Comparison of ENCODE assay signal across 24 cellular contexts in genomic region chr7:54409917-54410316, GRCh38.
"Had no signal": no experiment of that assay in that cellular context is flagged by ENCODE, and none has a peak within 500 bp of the region (broad histone marks: within the 10 kb centered on the region; RNA-seq: fewer than 3 reads in every experiment).

No MANE protein-coding gene starts in this region.

- H3K4me1 Mint-ChIP-seq: memory B cell; stimulated activated naive B cell treated with anti-CD40 and anti-IgM and Interleukin-4, amounts not matched to agents 10 μg/mL and 1 μg/mL and 100 μg/mL, for 72 hours had no signal

- H3K4me3 ChIP-seq: left lung, mucosa of descending colon, psoas muscle, sigmoid colon, spleen, stomach, testis, thyroid gland, transverse colon, upper lobe of right lung had no signal

- H2AFZ ChIP-seq: parathyroid adenoma had no signal

- H3K27ac ChIP-seq: left lung, parathyroid adenoma, psoas muscle, sigmoid colon, spleen, stomach, testis, thyroid gland, transverse colon, upper lobe of right lung had no signal

- H3K27ac Mint-ChIP-seq: memory B cell; naive thymus-derived CD4-positive, alpha-beta T cell; natural killer cell treated with Interleukin-12 subunit alpha and Interleukin-12 subunit beta and Interleukin-15 and Interleukin-18, amount 100 ng/mL, for 72 hours; stimulated activated naive B cell treated with anti-CD40 and anti-IgM and Interleukin-4, amounts not matched to agents 10 μg/mL and 1 μg/mL and 100 μg/mL, for 72 hours had no signal

- H3K4me1 ChIP-seq: left lung, parathyroid adenoma, psoas muscle, sigmoid colon, spleen, stomach, testis, thyroid gland, transverse colon, upper lobe of right lung had no signal

- H3K36me3 Mint-ChIP-seq: memory B cell; naive thymus-derived CD4-positive, alpha-beta T cell; stimulated activated naive B cell treated with anti-CD40 and anti-IgM and Interleukin-4, amounts not matched to agents 10 μg/mL and 1 μg/mL and 100 μg/mL, for 72 hours had no signal

- H3K9ac ChIP-seq: parathyroid adenoma had no signal

- H3K36me3 ChIP-seq: left lung, sigmoid colon, spleen, stomach, thyroid gland, transverse colon, upper lobe of right lung had no signal

- ATAC-seq: left colon; left lung; mucosa of descending colon; naive thymus-derived CD4-positive, alpha-beta T cell; natural killer cell treated with Interleukin-12 subunit alpha and Interleukin-12 subunit beta and Interleukin-15 and Interleukin-18, amount 100 ng/mL, for 72 hours; psoas muscle; stimulated activated naive B cell treated with anti-CD40 and anti-IgM and Interleukin-4, amounts not matched to agents 10 μg/mL and 1 μg/mL and 100 μg/mL, for 72 hours; stimulated activated naive CD8-positive, alpha-beta T cell treated with anti-CD3 and anti-CD28 coated beads, Interleukin-15, Interleukin-2, amounts not matched to agents 100 U/mL and 50 U/mL, for 24 hours; upper lobe of right lung had no signal

- H3K4me3 Mint-ChIP-seq: memory B cell; naive thymus-derived CD4-positive, alpha-beta T cell; natural killer cell treated with Interleukin-12 subunit alpha and Interleukin-12 subunit beta and Interleukin-15 and Interleukin-18, amount 100 ng/mL, for 72 hours; stimulated activated naive B cell treated with anti-CD40 and anti-IgM and Interleukin-4, amounts not matched to agents 10 μg/mL and 1 μg/mL and 100 μg/mL, for 72 hours had no signal

- H3K27me3 ChIP-seq: left lung, sigmoid colon, spleen, stomach, testis, thyroid gland, transverse colon, upper lobe of right lung had no signal

- DNase-seq: head of caudate nucleus; hippocampal formation; kidney glomerular epithelial cell; left colon; midbrain; mucosa of descending colon; naive thymus-derived CD4-positive, alpha-beta T cell; nucleus accumbens; psoas muscle; sigmoid colon; small intestine; spleen; stimulated activated CD4-positive, alpha-beta T cell treated with anti-CD3 and anti-CD28 coated beads, Interleukin-2, amount 100 ng/mL, for 48 hours; stimulated activated naive B cell treated with anti-CD40 and anti-IgM and Interleukin-4, amounts not matched to agents 10 μg/mL and 1 μg/mL and 100 μg/mL, for 72 hours; stimulated activated naive CD8-positive, alpha-beta T cell treated with anti-CD3 and anti-CD28 coated beads, Interleukin-15, Interleukin-2, amounts not matched to agents 100 U/mL and 50 U/mL, for 24 hours; stomach; testis; thyroid gland; transverse colon; upper lobe of right lung had no signal

- H3K9me3 ChIP-seq: testis, thyroid gland had no signal

- H3K27me3 Mint-ChIP-seq: memory B cell; naive thymus-derived CD4-positive, alpha-beta T cell; natural killer cell treated with Interleukin-12 subunit alpha and Interleukin-12 subunit beta and Interleukin-15 and Interleukin-18, amount 100 ng/mL, for 72 hours; stimulated activated naive B cell treated with anti-CD40 and anti-IgM and Interleukin-4, amounts not matched to agents 10 μg/mL and 1 μg/mL and 100 μg/mL, for 72 hours had no signal
